In the genomic region with DNA sequence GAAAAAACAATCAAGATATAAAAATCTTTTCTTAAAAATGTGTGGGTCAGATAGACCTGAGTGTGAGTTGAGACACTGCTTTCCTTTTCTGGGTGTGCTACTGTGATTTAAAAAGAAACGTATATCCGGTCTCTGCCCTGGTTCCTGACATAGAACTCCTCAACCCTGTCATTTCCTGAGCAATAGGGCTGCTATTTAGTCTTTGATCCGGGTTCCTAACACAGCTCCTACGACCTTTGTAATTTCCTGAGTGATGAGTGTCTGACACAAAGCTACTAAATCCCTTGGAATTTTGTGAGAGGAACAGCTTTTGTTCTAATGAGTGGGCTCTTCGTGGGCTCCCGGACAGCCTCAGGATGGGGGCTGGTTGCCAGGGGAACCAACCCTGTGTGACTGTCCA, we compare ENCODE assay signal across 11 cellular contexts.
A peak's percentile ranks its signal among the peaks of the same experiment; 100 is the strongest.
DNase-seq lines count a peak whose midpoint lies in the region; ATAC-seq and TF ChIP-seq lines count a peak whose summit lies in the region.
"Had no signal": no experiment of that assay in that cellular context is flagged by ENCODE, and none has a peak within 500 bp of the region (broad histone marks: within the 10 kb centered on the region; RNA-seq: fewer than 3 reads in every experiment).

No MANE protein-coding gene starts in this region.

- CTCF ChIA-PET in activated naive CD4-positive, alpha-beta T cell treated with anti-CD3 and anti-CD28 coated beads for 36 hours (lab: Charles Lee), result interaction anchor here (0.6 to 1.3 kb wide), 2 partner anchors 104 to 158 kb away, joined by 3 read pairs; no protein-coding TSS in a partner anchor
- CTCF ChIA-PET in WTC11 (lab: Charles Lee), result interaction anchor here (1.1 to 1.6 kb wide), 3 partner anchors 94 to 243 kb away, joined by 3 to 6 read pairs (median 3); partner anchors contain the start of gene FA2H

- H3K4me3 Mint-ChIP-seq in activated naive CD4-positive, alpha-beta T cell treated with anti-CD3 and anti-CD28 coated beads for 36 hours, result peak overlapping the region; percentile 25
- H3K4me3 Mint-ChIP-seq in WTC11, result no peak overlapping the region

- H3K27ac Mint-ChIP-seq in activated naive CD4-positive, alpha-beta T cell treated with anti-CD3 and anti-CD28 coated beads for 36 hours, result peak overlapping the region; percentile 88
- H3K27ac Mint-ChIP-seq in WTC11, result peak overlapping the region; percentile 57; the same call in 1 of the 2 replicates

- H3K27ac ChIP-seq in gastroesophageal sphincter (peak overlapping the region in 1 of 4 donors; percentile 49), spleen (peak overlapping the region in 6 of 8 donors; percentile 51 to 60 (median 54))
- H3K27ac ChIP-seq: suprapubic skin had no signal

- no peaks in the 10 kb centered on the region for H3K9me3 ChIP-seq in gastroesophageal sphincter
- no peaks in the 10 kb centered on the region for H3K9me3 ChIP-seq in spleen
- H3K9me3 ChIP-seq: suprapubic skin had no signal

- peak; percentile 24 for DNase-seq in activated naive CD4-positive, alpha-beta T cell treated with anti-CD3 and anti-CD28 coated beads for 36 hours
- no peak for DNase-seq in activated naive CD4-positive, alpha-beta T cell (lab: John Stamatoyannopoulos, UW)
- no peak for DNase-seq in WTC11 (ENCODE audit: low spot score)
- no peak for DNase-seq in spleen
- DNase-seq in G401 (ENCODE audit: low spot score), result no peak
- DNase-seq in UCSD-AML1 (lab: John Stamatoyannopoulos, UW; ENCODE audit: unreplicated experiment), result no peak
- DNase-seq: activated CD8-positive, alpha-beta memory T cell treated with anti-CD3 and anti-CD28 coated beads, Interleukin-2, amount 50 U/mL, for 4 hours; C1 segment of cervical spinal cord had no signal

- TF ChIP-seq EP300 in gastroesophageal sphincter (IDR thresholded peaks at IDR 0.05), result no peak

- H3K36me3 ChIP-seq in gastroesophageal sphincter (peaks cover 0 to 18% of the 10 kb centered on the region in 2 donors), spleen (peaks cover 0 to 26% (median 6%) of the 10 kb centered on the region in 6 donors)

- no peaks in the 10 kb centered on the region for H3K27me3 ChIP-seq in gastroesophageal sphincter
- H3K27me3 ChIP-seq in spleen (replicated peaks in 1 of 7), result no peaks in the 10 kb centered on the region
- H3K27me3 ChIP-seq: suprapubic skin had no signal

- H3K4me1 Mint-ChIP-seq in activated naive CD4-positive, alpha-beta T cell treated with anti-CD3 and anti-CD28 coated beads for 36 hours (ENCODE audit: low read depth), result peaks cover 25% of the 10 kb centered on the region
- H3K4me1 Mint-ChIP-seq in WTC11, result peaks cover 75% of the 10 kb centered on the region

- no peak for TF ChIP-seq CTCF in WTC11 (IDR thresholded peaks at IDR 0.05)
- no peak for TF ChIP-seq CTCF in gastroesophageal sphincter (IDR thresholded peaks at IDR 0.05)
- TF ChIP-seq CTCF in spleen (IDR thresholded peaks at IDR 0.05 in 8 of 11, conservative IDR thresholded peaks at IDR 0.05 in 3 of 11), result no peak

- no peaks in the 10 kb centered on the region for H3K27me3 Mint-ChIP-seq in activated naive CD4-positive, alpha-beta T cell treated with anti-CD3 and anti-CD28 coated beads for 36 hours (ENCODE audit: low read depth)
- no peaks in the 10 kb centered on the region for H3K27me3 Mint-ChIP-seq in WTC11 (ENCODE audit: low read depth)

- no peak for TF ChIP-seq POLR2A in gastroesophageal sphincter (IDR thresholded peaks at IDR 0.05)
- TF ChIP-seq POLR2A in spleen (IDR thresholded peaks at IDR 0.05), result no peak

- no peaks in the 10 kb centered on the region for H3K9me3 Mint-ChIP-seq in activated naive CD4-positive, alpha-beta T cell treated with anti-CD3 and anti-CD28 coated beads for 36 hours
- H3K9me3 Mint-ChIP-seq in WTC11, result peaks cover 5% of the 10 kb centered on the region; the same call in 1 of the 2 replicates

- no peak for ATAC-seq in WTC11
- ATAC-seq in gastroesophageal sphincter, result peak; percentile 51
- no peak for ATAC-seq in HG03139 (IDR thresholded peaks at IDR 0.05; ENCODE audit: unreplicated experiment)

- in situ Hi-C loops in G401 (cut with HindIII; ENCODE audit: low sequenced_read_pairs), result no loop called here

- peaks cover 11% of the 10 kb centered on the region for H3K36me3 Mint-ChIP-seq in activated naive CD4-positive, alpha-beta T cell treated with anti-CD3 and anti-CD28 coated beads for 36 hours (ENCODE audit: low read depth)
- peaks cover 8% of the 10 kb centered on the region for H3K36me3 Mint-ChIP-seq in WTC11

- intact Hi-C loops in activated naive CD4-positive, alpha-beta T cell treated with anti-CD3 and anti-CD28 coated beads for 36 hours (cut with micrococcal nuclease), result loop anchor here (1.0 to 10.0 kb wide), 6 partner anchors 96 to 574 kb away; partner anchors contain the start of genes FA2H, MLKL, PSMD7 and WDR59
- intact Hi-C loops in spleen (cut with DNase I; ENCODE audit: low total_unique reads), result no loop called here

- H3K4me1 ChIP-seq in gastroesophageal sphincter, result peaks cover 0 to 6% (median 0%) of the 10 kb centered on the region in 3 donors
- peaks cover 0 to 15% (median 8%) of the 10 kb centered on the region in 6 donors for H3K4me1 ChIP-seq in spleen

- POLR2A ChIA-PET in WTC11 (lab: Charles Lee), result no interaction called here

- WGBS in gastroesophageal sphincter (ENCODE audit: low coverage in 1 of 2), 2 donors, result 21 to 31% methylated on average over 5 to 6 of the region's 6 CpGs
- WGBS in spleen, 5 donors, result 25 to 32% (median 31%) methylated on average over 6 of the region's 6 CpGs

- H3K4me3 ChIP-seq in gastroesophageal sphincter, result no peak overlapping the region
- no peak overlapping the region for H3K4me3 ChIP-seq in spleen
- H3K4me3 ChIP-seq: suprapubic skin had no signal

TF ChIP-seq in WTC11, 78 proteins besides CTCF, POLR2A, EP300 and RAD21 (continues in another document):
- no peak for TF ChIP-seq E2F1 (CRISPR knock-in tag; IDR thresholded peaks at IDR 0.05)
- TF ChIP-seq EMX1 (CRISPR knock-in tag; IDR thresholded peaks at IDR 0.05), result no peak
- no peak for TF ChIP-seq NFE2L1 (CRISPR knock-in tag; IDR thresholded peaks at IDR 0.05)
- no peak for TF ChIP-seq SP1 (CRISPR knock-in tag; conservative IDR thresholded peaks at IDR 0.05)
- no peak for TF ChIP-seq USF2 (CRISPR knock-in tag; IDR thresholded peaks at IDR 0.05)
- TF ChIP-seq JAZF1 (CRISPR knock-in tag; IDR thresholded peaks at IDR 0.05), result no peak
- TF ChIP-seq, protein P1, sequence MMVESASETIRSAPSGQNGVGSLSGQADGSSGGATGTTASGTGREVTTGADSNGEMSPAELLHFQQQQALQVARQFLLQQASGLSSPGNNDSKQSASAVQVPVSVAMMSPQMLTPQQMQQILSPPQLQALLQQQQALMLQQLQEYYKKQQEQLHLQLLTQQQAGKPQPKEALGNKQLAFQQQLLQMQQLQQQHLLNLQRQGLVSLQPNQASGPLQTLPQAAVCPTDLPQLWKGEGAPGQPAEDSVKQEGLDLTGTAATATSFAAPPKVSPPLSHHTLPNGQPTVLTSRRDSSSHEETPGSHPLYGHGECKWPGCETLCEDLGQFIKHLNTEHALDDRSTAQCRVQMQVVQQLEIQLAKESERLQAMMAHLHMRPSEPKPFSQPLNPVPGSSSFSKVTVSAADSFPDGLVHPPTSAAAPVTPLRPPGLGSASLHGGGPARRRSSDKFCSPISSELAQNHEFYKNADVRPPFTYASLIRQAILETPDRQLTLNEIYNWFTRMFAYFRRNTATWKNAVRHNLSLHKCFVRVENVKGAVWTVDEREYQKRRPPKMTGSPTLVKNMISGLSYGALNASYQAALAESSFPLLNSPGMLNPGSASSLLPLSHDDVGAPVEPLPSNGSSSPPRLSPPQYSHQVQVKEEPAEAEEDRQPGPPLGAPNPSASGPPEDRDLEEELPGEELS (CRISPR knock-in tag; IDR thresholded peaks at IDR 0.05), result no peak
- no peak for TF ChIP-seq AFF4 (CRISPR knock-in tag; IDR thresholded peaks at IDR 0.05; ENCODE audit: borderline replicate concordance)
